ENCODE assay signal across 25 cellular contexts in the genomic region with DNA sequence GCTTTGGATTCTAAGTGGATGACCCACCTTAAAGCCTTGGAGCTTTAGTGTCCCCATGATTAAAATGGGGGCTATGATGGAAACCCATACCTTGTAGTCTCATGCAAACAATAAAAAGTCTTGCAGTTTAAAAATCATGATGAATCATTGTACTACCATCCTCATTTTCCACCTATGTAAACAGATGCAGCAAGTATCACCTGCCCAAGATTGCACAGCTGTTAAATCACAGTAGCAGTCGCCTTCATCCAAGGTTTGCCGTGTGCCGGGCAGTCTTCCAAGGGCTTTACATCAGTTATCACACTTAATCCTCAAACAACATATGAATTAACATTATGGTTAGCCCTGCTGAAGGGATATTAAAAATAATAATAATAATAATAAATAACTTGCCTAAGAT.
DNase-seq lines count a peak whose midpoint lies in the region; ATAC-seq and TF ChIP-seq lines count a peak whose summit lies in the region.
"Had no signal": no experiment of that assay in that cellular context is flagged by ENCODE, and none has a peak within 500 bp of the region (broad histone marks: within the 10 kb centered on the region; RNA-seq: fewer than 3 reads in every experiment).

No MANE protein-coding gene starts in this region.

- CTCF ChIA-PET in HEK293 (lab: Yijun Ruan, JAX), result interaction anchor here (1.2 to 2.4 kb wide), 2 partner anchors 35 to 212 kb away, joined by 3 to 6 read pairs; no protein-coding TSS in a partner anchor
- CTCF ChIA-PET in RWPE1 (lab: Yijun Ruan, JAX), result interaction anchor here (0.6 kb wide), 1 partner anchor 389 kb away, joined by 4 read pairs; no protein-coding TSS in a partner anchor
- CTCF ChIA-PET in activated CD4-positive, alpha-beta T cell treated with anti-CD3 and anti-CD28 coated beads, Interleukin-2, amount 10 ng/mL, durations not matched to agents 7 days and 5 days (lab: Charles Lee), result no interaction called here

- no peaks in the 10 kb centered on the region for H3K9me3 Mint-ChIP-seq in activated CD4-positive, alpha-beta T cell treated with anti-CD3 and anti-CD28 coated beads, Interleukin-2, amount 10 ng/mL, durations not matched to agents 7 days and 5 days
- H3K9me3 Mint-ChIP-seq: activated naive CD8-positive, alpha-beta T cell treated with anti-CD3 and anti-CD28 coated beads, Interleukin-2, amount 10 ng/mL, durations not matched to agents 7 days and 5 days had no signal

- H3K27me3 ChIP-seq in psoas muscle (ENCODE audit: insufficient read depth in 3 of 3, low read length in 2 of 3), result no peaks in the 10 kb centered on the region
- H3K27me3 ChIP-seq: esophagus muscularis mucosa had no signal

- WGBS in psoas muscle, 3 donors, result 44 to 53% (median 51%) methylated on average over 3 of the region's 3 CpGs

- H3K4me1 ChIP-seq in HEK293 (ENCODE audit: control insufficient read depth, insufficient read depth, low read length) (no peaks in the 10 kb centered on the region), psoas muscle (peaks cover 28% of the 10 kb centered on the region)
- H3K4me1 ChIP-seq: esophagus muscularis mucosa had no signal

- DNase-seq in NCI-H2196 treated with DMSO at 0.1 percent for 48 hours (lab: John Stamatoyannopoulos, UW; ENCODE audit: unreplicated experiment), result peak; percentile 30
- peak; percentile 47 for DNase-seq in RWPE1 (ENCODE audit: low spot score)
- no peak for DNase-seq in psoas muscle
- DNase-seq in activated CD4-positive, alpha-beta T cell treated with anti-CD3 and anti-CD28 coated beads, Interleukin-2, amount 10 ng/mL, durations not matched to agents 7 days and 5 days, result no peak
- DNase-seq in NOMO-1 (lab: John Stamatoyannopoulos, UW; ENCODE audit: unreplicated experiment in 2 of 2), result no peak
- DNase-seq in ecto neural progenitor cell (ENCODE audit: low spot score), result no peak
- DNase-seq: activated CD8-positive, alpha-beta memory T cell treated with anti-CD3 and anti-CD28 coated beads, Interleukin-2, amount 50 U/mL, for 4 hours; activated naive CD8-positive, alpha-beta T cell treated with anti-CD3 and anti-CD28 coated beads, Interleukin-2, amount 10 ng/mL, durations not matched to agents 7 days and 5 days; CD8-positive, alpha-beta memory T cell; DMS79; effector CD4-positive, alpha-beta T cell; HCEC 1CT; KG1; MV-4-11; NCI-H2029; NCI-H524 treated with DMSO at 0.1 percent for 48 hours; stimulated activated CD4-positive, alpha-beta T cell treated with anti-CD3 and anti-CD28 coated beads, Interleukin-4, amount 100 ng/mL, for 24 hours; stimulated activated naive CD8-positive, alpha-beta T cell treated with anti-CD3 and anti-CD28 coated beads, Interleukin-15, Interleukin-2, amounts not matched to agents 100 U/mL and 50 U/mL, for 24 hours; WERI-Rb-1 had no signal

- H3K4me3 Mint-ChIP-seq in activated CD4-positive, alpha-beta T cell treated with anti-CD3 and anti-CD28 coated beads, Interleukin-2, amount 10 ng/mL, durations not matched to agents 7 days and 5 days, result no peak overlapping the region
- H3K4me3 Mint-ChIP-seq: activated naive CD8-positive, alpha-beta T cell treated with anti-CD3 and anti-CD28 coated beads, Interleukin-2, amount 10 ng/mL, durations not matched to agents 7 days and 5 days; CD8-positive, alpha-beta memory T cell; memory B cell had no signal

- H3K27ac ChIP-seq in HEK293 (ENCODE audit: extremely low read depth, low read depth, low read length) (0 out of 2 replicates have a peak overlapping the region, but pooled peaks have one; percentile 16), RWPE1 (peak overlapping the region; percentile 83), psoas muscle (peak overlapping the region; percentile 74)
- H3K27ac ChIP-seq: esophagus muscularis mucosa, SK-N-MC, spleen, WERI-Rb-1 had no signal

- TF ChIP-seq CTCF in HEK293 (tag by site-specific recombination; IDR thresholded peaks at IDR 0.05), result no peak
- no peak for TF ChIP-seq CTCF in RWPE1 (conservative IDR thresholded peaks at IDR 0.05; ENCODE audit: low read depth)
- no peak for TF ChIP-seq CTCF in psoas muscle (IDR thresholded peaks at IDR 0.05)

- H3K27me3 Mint-ChIP-seq in activated CD4-positive, alpha-beta T cell treated with anti-CD3 and anti-CD28 coated beads, Interleukin-2, amount 10 ng/mL, durations not matched to agents 7 days and 5 days, result no peaks in the 10 kb centered on the region
- H3K27me3 Mint-ChIP-seq: activated naive CD8-positive, alpha-beta T cell treated with anti-CD3 and anti-CD28 coated beads, Interleukin-2, amount 10 ng/mL, durations not matched to agents 7 days and 5 days; CD8-positive, alpha-beta memory T cell had no signal

- H3K4me3 ChIP-seq in HEK293 (ENCODE audit: low read depth, low read length) (no peak overlapping the region), psoas muscle (no peak overlapping the region)
- H3K4me3 ChIP-seq: esophagus muscularis mucosa, SK-N-MC, spleen had no signal

- POLR2A ChIA-PET in HEK293 (lab: Yijun Ruan, JAX) (no interaction called here), RWPE1 (lab: Yijun Ruan, JAX; ENCODE audit: low non-redundant PET) (no interaction called here)
- POLR2A ChIA-PET in activated CD4-positive, alpha-beta T cell treated with anti-CD3 and anti-CD28 coated beads, Interleukin-2, amount 10 ng/mL, durations not matched to agents 7 days and 5 days (lab: Charles Lee), result no interaction called here

- H3K36me3 ChIP-seq in HEK293 (ENCODE audit: control insufficient read depth in 2 of 2, insufficient read depth in 1 of 2, low read length in 2 of 2) (no peaks in the 10 kb centered on the region), psoas muscle (ENCODE audit: insufficient read depth in 1 of 2, low read depth in 1 of 2) (no peaks in the 10 kb centered on the region)
- H3K36me3 ChIP-seq: esophagus muscularis mucosa, spleen, WERI-Rb-1 had no signal

- H3K9me3 ChIP-seq in HEK293 (ENCODE audit: control insufficient read depth, insufficient read depth, low read depth, low read length), result no peaks in the 10 kb centered on the region
- no peaks in the 10 kb centered on the region for H3K9me3 ChIP-seq in psoas muscle
- H3K9me3 ChIP-seq: esophagus muscularis mucosa, spleen had no signal

- peaks cover 24% of the 10 kb centered on the region for H3K4me1 Mint-ChIP-seq in activated CD4-positive, alpha-beta T cell treated with anti-CD3 and anti-CD28 coated beads, Interleukin-2, amount 10 ng/mL, durations not matched to agents 7 days and 5 days
- H3K4me1 Mint-ChIP-seq: CD8-positive, alpha-beta memory T cell had no signal

- intact Hi-C loops in psoas muscle (cut with DNase I), result no loop called here

- ATAC-seq in psoas muscle (peak in 1 of 4 donors; percentile 41), HG02970 (IDR thresholded peaks at IDR 0.05; ENCODE audit: low FRiP score, unreplicated experiment) (no peak)
- ATAC-seq: stimulated activated naive CD8-positive, alpha-beta T cell treated with anti-CD3 and anti-CD28 coated beads, Interleukin-15, Interleukin-2, amounts not matched to agents 100 U/mL and 50 U/mL, for 24 hours had no signal

- H3K36me3 Mint-ChIP-seq in activated CD4-positive, alpha-beta T cell treated with anti-CD3 and anti-CD28 coated beads, Interleukin-2, amount 10 ng/mL, durations not matched to agents 7 days and 5 days (ENCODE audit: low read depth), result no peaks in the 10 kb centered on the region
- H3K36me3 Mint-ChIP-seq: activated naive CD8-positive, alpha-beta T cell treated with anti-CD3 and anti-CD28 coated beads, Interleukin-2, amount 10 ng/mL, durations not matched to agents 7 days and 5 days; CD8-positive, alpha-beta memory T cell; memory B cell had no signal

- H3K27ac Mint-ChIP-seq in activated CD4-positive, alpha-beta T cell treated with anti-CD3 and anti-CD28 coated beads, Interleukin-2, amount 10 ng/mL, durations not matched to agents 7 days and 5 days, result no peak overlapping the region
- H3K27ac Mint-ChIP-seq: activated naive CD8-positive, alpha-beta T cell treated with anti-CD3 and anti-CD28 coated beads, Interleukin-2, amount 10 ng/mL, durations not matched to agents 7 days and 5 days; CD8-positive, alpha-beta memory T cell; memory B cell had no signal

TF ChIP-seq in HEK293, 187 proteins besides CTCF, POLR2A, EP300 and RAD21:
- TF ChIP-seq RBAK (tag by site-specific recombination; IDR thresholded peaks at IDR 0.05) (no peak), ZBTB1 (tag by site-specific recombination; IDR thresholded peaks at IDR 0.05) (no peak), ZNF529 (tag by site-specific recombination; IDR thresholded peaks at IDR 0.05; ENCODE audit: insufficient replicate concordance) (no peak), ZSCAN30 (tag by site-specific recombination; IDR thresholded peaks at IDR 0.05) (no peak), ZNF211 (tag by site-specific recombination; IDR thresholded peaks at IDR 0.05; ENCODE audit: low read depth) (no peak), ZNF169 (tag by site-specific recombination; IDR thresholded peaks at IDR 0.05) (no peak), ZNF521 (tag by site-specific recombination; IDR thresholded peaks at IDR 0.05) (no peak), ZNF544 (tag by site-specific recombination; IDR thresholded peaks at IDR 0.05) (no peak)
- TF ChIP-seq, protein P1, sequence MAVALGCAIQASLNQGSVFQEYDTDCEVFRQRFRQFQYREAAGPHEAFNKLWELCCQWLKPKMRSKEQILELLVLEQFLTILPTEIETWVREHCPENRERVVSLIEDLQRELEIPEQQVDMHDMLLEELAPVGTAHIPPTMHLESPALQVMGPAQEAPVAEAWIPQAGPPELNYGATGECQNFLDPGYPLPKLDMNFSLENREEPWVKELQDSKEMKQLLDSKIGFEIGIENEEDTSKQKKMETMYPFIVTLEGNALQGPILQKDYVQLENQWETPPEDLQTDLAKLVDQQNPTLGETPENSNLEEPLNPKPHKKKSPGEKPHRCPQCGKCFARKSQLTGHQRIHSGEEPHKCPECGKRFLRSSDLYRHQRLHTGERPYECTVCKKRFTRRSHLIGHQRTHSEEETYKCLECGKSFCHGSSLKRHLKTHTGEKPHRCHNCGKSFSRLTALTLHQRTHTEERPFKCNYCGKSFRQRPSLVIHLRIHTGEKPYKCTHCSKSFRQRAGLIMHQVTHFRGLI (tag by site-specific recombination; IDR thresholded peaks at IDR 0.05), result no peak
- TF ChIP-seq, protein P2, sequence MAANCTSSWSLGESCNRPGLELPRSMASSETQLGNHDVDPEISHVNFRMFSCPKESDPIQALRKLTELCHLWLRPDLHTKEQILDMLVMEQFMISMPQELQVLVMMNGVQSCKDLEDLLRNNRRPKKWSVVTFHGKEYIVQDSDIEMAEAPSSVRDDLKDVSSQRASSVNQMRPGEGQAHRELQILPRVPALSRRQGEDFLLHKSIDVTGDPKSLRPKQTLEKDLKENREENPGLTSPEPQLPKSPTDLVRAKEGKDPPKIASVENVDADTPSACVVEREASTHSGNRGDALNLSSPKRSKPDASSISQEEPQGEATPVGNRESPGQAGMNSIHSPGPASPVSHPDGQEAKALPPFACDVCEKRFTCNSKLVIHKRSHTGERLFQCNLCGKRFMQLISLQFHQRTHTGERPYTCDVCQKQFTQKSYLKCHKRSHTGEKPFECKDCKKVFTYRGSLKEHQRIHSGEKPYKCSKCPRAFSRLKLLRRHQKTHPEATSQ (tag by site-specific recombination; IDR thresholded peaks at IDR 0.05), result no peak

Comparison
In these comparisons a context has a peak if more than half of its experiments do, and no peak if none do; other contexts are left out.
1. H3K27ac ChIP-seq: peak in every context shown above with its lines; median percentile 83 in RWPE1; 74 in psoas muscle; 16 in HEK293.
2. DNase-seq: peak in NCI-H2196 treated with DMSO at 0.1 percent for 48 hours (single experiment) and RWPE1 (single experiment); none in psoas muscle (0 of 2), activated CD4-positive, alpha-beta T cell treated with anti-CD3 and anti-CD28 coated beads, Interleukin-2, amount 10 ng/mL, durations not matched to agents 7 days and 5 days (single experiment), NOMO-1 (0 of 2) and ecto neural progenitor cell (single experiment).